18 cellular contexts compared by ENCODE assay signal in genomic region chr2:71944183-71944550, GRCh38.
"Had no signal": no experiment of that assay in that cellular context is flagged by ENCODE, and none has a peak within 500 bp of the region (broad histone marks: within the 10 kb centered on the region; RNA-seq: fewer than 3 reads in every experiment).

No MANE protein-coding gene starts in this region.

- H3K9me3 ChIP-seq: esophagus squamous epithelium, heart right ventricle, mucosa of descending colon, SK-N-SH, thyroid gland had no signal

- H3K27ac ChIP-seq: brain microvascular endothelial cell, foreskin keratinocyte, thyroid gland had no signal

- H3K27me3 Mint-ChIP-seq: activated CD4-positive, alpha-beta T cell treated with anti-CD3 and anti-CD28 coated beads, Interleukin-2, amount 10 ng/mL, durations not matched to agents 24 days and 14 days; activated naive CD8-positive, alpha-beta T cell had no signal

- H3K4me1 Mint-ChIP-seq: activated CD4-positive, alpha-beta T cell treated with anti-CD3 and anti-CD28 coated beads, Interleukin-2, amount 10 ng/mL, durations not matched to agents 24 days and 14 days; naive thymus-derived CD8-positive, alpha-beta T cell had no signal

- H3K36me3 ChIP-seq: brain microvascular endothelial cell, esophagus squamous epithelium, heart right ventricle, thyroid gland had no signal

- H3K4me1 ChIP-seq: foreskin keratinocyte had no signal

- H3K4me3 Mint-ChIP-seq: activated CD4-positive, alpha-beta T cell treated with anti-CD3 and anti-CD28 coated beads, Interleukin-2, amount 10 ng/mL, durations not matched to agents 24 days and 14 days; activated naive CD8-positive, alpha-beta T cell; naive thymus-derived CD8-positive, alpha-beta T cell had no signal

- H3K4me3 ChIP-seq: esophagus squamous epithelium, heart right ventricle, mucosa of descending colon, thyroid gland had no signal

- ATAC-seq: foreskin keratinocyte; mucosa of descending colon; naive thymus-derived CD8-positive, alpha-beta T cell had no signal

- H3K27ac Mint-ChIP-seq: activated CD4-positive, alpha-beta T cell treated with anti-CD3 and anti-CD28 coated beads, Interleukin-2, amount 10 ng/mL, durations not matched to agents 24 days and 14 days; activated naive CD8-positive, alpha-beta T cell had no signal

- H3K36me3 Mint-ChIP-seq: activated naive CD8-positive, alpha-beta T cell; naive thymus-derived CD8-positive, alpha-beta T cell had no signal

- H3K9me3 Mint-ChIP-seq: activated CD4-positive, alpha-beta T cell treated with anti-CD3 and anti-CD28 coated beads, Interleukin-2, amount 10 ng/mL, durations not matched to agents 24 days and 14 days; naive thymus-derived CD8-positive, alpha-beta T cell had no signal

- DNase-seq: activated CD4-positive, alpha-beta T cell treated with anti-CD3 and anti-CD28 coated beads, Interleukin-2, amount 10 ng/mL, durations not matched to agents 24 days and 14 days; activated gamma-delta T cell; activated T-cell treated with anti-CD3 and anti-CD28 coated beads, Interleukin-2, amount 50 U/mL, for 48 hours; brain microvascular endothelial cell; esophagus squamous epithelium; foreskin keratinocyte; heart right ventricle; kidney; mucosa of descending colon; naive thymus-derived CD8-positive, alpha-beta T cell; nucleus accumbens; Right ventricle myocardium superior; SK-N-SH; stimulated activated CD4-positive, alpha-beta T cell treated with anti-CD3 and anti-CD28 coated beads, Interleukin-15, amount 100 ng/mL, for 24 hours; stimulated activated CD4-positive, alpha-beta T cell treated with anti-CD3 and anti-CD28 coated beads, Interleukin-4, amount 100 ng/mL, for 4 hours; T-helper 1 cell; thyroid gland had no signal

- H3K27me3 ChIP-seq: brain microvascular endothelial cell, esophagus squamous epithelium, foreskin keratinocyte, thyroid gland had no signal
